In genomic region chr6:167402195-167402686, GRCh38 we compare ENCODE assay signal across 22 cellular contexts.
"Had no signal": no experiment of that assay in that cellular context is flagged by ENCODE, and none has a peak within 500 bp of the region (broad histone marks: within the 10 kb centered on the region; RNA-seq: fewer than 3 reads in every experiment).

No MANE protein-coding gene starts in this region.

- H3K4me1 ChIP-seq: left ventricle myocardium inferior had no signal

- H3K27ac ChIP-seq: left ventricle myocardium inferior, stomach had no signal

- H3K9me3 ChIP-seq: left ventricle myocardium inferior, stomach, transverse colon had no signal

- H3K27ac Mint-ChIP-seq: activated naive CD8-positive, alpha-beta T cell; activated T-helper 2 cell treated with anti-CD3 and anti-CD28 coated beads, Interferon-gamma antibody, Interleukin-2, Interleukin-4, amounts not matched to agents 10 μg/mL and 5 μg/mL and 100 μg/mL, durations not matched to agents 14 hours and 24 hours and 36 hours; natural killer cell treated with Interleukin-12 subunit alpha and Interleukin-12 subunit beta and Interleukin-15 and Interleukin-18, amount 100 ng/mL, for 72 hours; stimulated activated memory B cell treated with anti-CD40 and anti-IgM and Interleukin-4, amounts not matched to agents 10 μg/mL and 1 μg/mL and 100 μg/mL, for 72 hours had no signal

- FAIRE-seq: bronchial epithelial cell, endometrium, small intestine had no signal

- ATAC-seq: activated T-cell treated with anti-CD3 and anti-CD28 coated beads, Interleukin-2, amount 50 U/mL, for 4 hours; natural killer cell treated with Interleukin-12 subunit alpha and Interleukin-12 subunit beta and Interleukin-15 and Interleukin-18, amount 100 ng/mL, for 72 hours; sciatic nerve; stimulated activated memory B cell treated with anti-CD40 and anti-IgM and Interleukin-4, amounts not matched to agents 10 μg/mL and 1 μg/mL and 100 μg/mL, for 72 hours had no signal

- H3K36me3 Mint-ChIP-seq: activated naive CD8-positive, alpha-beta T cell; natural killer cell treated with Interleukin-12 subunit alpha and Interleukin-12 subunit beta and Interleukin-15 and Interleukin-18, amount 100 ng/mL, for 72 hours; stimulated activated memory B cell treated with anti-CD40 and anti-IgM and Interleukin-4, amounts not matched to agents 10 μg/mL and 1 μg/mL and 100 μg/mL, for 72 hours had no signal

- H3K36me3 ChIP-seq: left ventricle myocardium inferior, stomach, transverse colon had no signal

- DNase-seq: activated CD4-positive, alpha-beta T cell treated with anti-CD3 and anti-CD28 coated beads, Interleukin-2, amount 50 U/mL, for 48 hours; activated CD8-positive, alpha-beta memory T cell treated with anti-CD3 and anti-CD28 coated beads, Interleukin-2, amount 50 U/mL, for 48 hours; activated naive CD4-positive, alpha-beta T cell; activated T-cell treated with anti-CD3 and anti-CD28 coated beads, Interleukin-2, amount 50 U/mL, for 4 hours; cortex of kidney; erythroblast; foreskin fibroblast; kidney glomerular epithelial cell; left ventricle myocardium inferior; occipital lobe; stimulated activated CD4-positive, alpha-beta T cell treated with anti-CD3 and anti-CD28 coated beads, Interleukin-15, amount 100 ng/mL, for 24 hours; T-helper 9 cell had no signal

- H3K9me3 Mint-ChIP-seq: activated T-cell treated with anti-CD3 and anti-CD28 coated beads, Interleukin-2, amount 50 U/mL, for 4 hours; activated T-helper 2 cell treated with anti-CD3 and anti-CD28 coated beads, Interferon-gamma antibody, Interleukin-2, Interleukin-4, amounts not matched to agents 10 μg/mL and 5 μg/mL and 100 μg/mL, durations not matched to agents 14 hours and 24 hours and 36 hours; natural killer cell treated with Interleukin-12 subunit alpha and Interleukin-12 subunit beta and Interleukin-15 and Interleukin-18, amount 100 ng/mL, for 72 hours; stimulated activated memory B cell treated with anti-CD40 and anti-IgM and Interleukin-4, amounts not matched to agents 10 μg/mL and 1 μg/mL and 100 μg/mL, for 72 hours had no signal

- H3K27me3 ChIP-seq: stomach, transverse colon had no signal

- H3K4me3 Mint-ChIP-seq: activated naive CD8-positive, alpha-beta T cell; activated T-cell treated with anti-CD3 and anti-CD28 coated beads, Interleukin-2, amount 50 U/mL, for 4 hours; natural killer cell treated with Interleukin-12 subunit alpha and Interleukin-12 subunit beta and Interleukin-15 and Interleukin-18, amount 100 ng/mL, for 72 hours; stimulated activated memory B cell treated with anti-CD40 and anti-IgM and Interleukin-4, amounts not matched to agents 10 μg/mL and 1 μg/mL and 100 μg/mL, for 72 hours had no signal

- H3K4me1 Mint-ChIP-seq: stimulated activated memory B cell treated with anti-CD40 and anti-IgM and Interleukin-4, amounts not matched to agents 10 μg/mL and 1 μg/mL and 100 μg/mL, for 72 hours had no signal

- H3K4me3 ChIP-seq: left ventricle myocardium inferior, stomach, transverse colon had no signal
